ENCODE assay signal across 8 cellular contexts in the genomic region with DNA sequence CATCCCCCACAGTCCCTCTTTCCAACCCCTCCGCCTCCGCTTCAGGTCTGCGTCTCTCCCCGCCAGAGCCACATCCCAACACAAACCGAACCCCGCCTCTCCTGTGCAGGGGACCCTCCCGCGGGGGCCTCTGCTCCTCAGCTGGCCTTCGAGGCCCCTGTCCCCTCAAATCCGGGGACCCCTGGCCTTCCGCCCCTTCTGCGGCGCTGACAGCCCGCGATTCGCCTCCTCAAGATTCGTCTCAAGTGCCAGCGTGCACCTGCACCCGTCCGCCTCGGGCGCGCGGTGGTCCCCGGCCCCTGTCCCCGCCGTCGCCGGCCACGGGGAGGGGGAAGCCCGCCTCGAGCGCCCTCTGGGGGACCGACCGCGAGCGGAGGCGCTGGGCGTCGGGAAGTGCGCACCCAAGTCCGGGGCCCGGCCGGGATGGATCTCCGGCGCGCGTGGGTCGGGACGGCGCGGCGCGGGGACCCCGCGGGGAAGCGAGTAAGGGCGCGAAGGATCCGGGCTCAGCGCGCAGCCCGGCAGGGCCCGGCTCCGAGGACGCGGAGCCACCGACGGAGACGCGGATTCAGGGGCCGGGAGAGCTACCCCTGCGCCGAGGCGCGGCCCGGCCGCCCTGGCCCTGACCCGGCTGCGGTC. TPM values are rescaled to one million over a fixed set of nuclear protein-coding genes. Genes with fewer than 3 reads are reported as not detected.
A peak's percentile ranks its signal among the peaks of the same experiment; 100 is the strongest.
DNase-seq lines count a peak whose midpoint lies in the region; ATAC-seq and TF ChIP-seq lines count a peak whose summit lies in the region.

No MANE protein-coding gene starts in this region.

- H3K27me3 ChIP-seq in CD4-positive, alpha-beta memory T cell (ENCODE audit: insufficient read depth, low read length): peaks cover 12% of the 10 kb centered on the region
- H3K27me3 ChIP-seq in osteoblast (ENCODE audit: insufficient read depth, low read length): peaks cover 37% of the 10 kb centered on the region

- no peaks in the 10 kb centered on the region for H3K9me3 ChIP-seq in CD4-positive, alpha-beta memory T cell (ENCODE audit: control insufficient read depth in 1 of 2, low read length in 2 of 2)
- no peaks in the 10 kb centered on the region for H3K9me3 ChIP-seq in osteoblast (ENCODE audit: low read depth, low read length)

- no peak overlapping the region for H3K4me3 ChIP-seq in CD4-positive, alpha-beta memory T cell (ENCODE audit: low read length in 2 of 2)
- no peak overlapping the region for H3K4me3 ChIP-seq in osteoblast (ENCODE audit: insufficient read depth, low read length)

- peak in 2 of 5 donors; percentile 9 to 14 for DNase-seq in CD4-positive, alpha-beta memory T cell
- no peak for DNase-seq in RWPE1 (ENCODE audit: low spot score)
- DNase-seq in epidermal melanocyte (ENCODE audit: insufficient read length, low spot score): peak; percentile 15
- DNase-seq in osteoblast (ENCODE audit: insufficient read length, low spot score, missing footprints): peak; percentile 90
- DNase-seq in NCI-H774 (lab: John Stamatoyannopoulos, UW): no peak
- DNase-seq in DMS79 (lab: John Stamatoyannopoulos, UW): no peak
- DNase-seq in SKM-1 treated with dmso at 0.1 percent for 144 hours (lab: John Stamatoyannopoulos, UW; ENCODE audit: unreplicated experiment): no peak

- no peaks in the 10 kb centered on the region for H4K20me1 ChIP-seq in osteoblast (ENCODE audit: insufficient read depth, low read length)

- peak overlapping the region in 1 of 7 donors; percentile 55 for H3K27ac Mint-ChIP-seq in CD4-positive, alpha-beta memory T cell

- H3K36me3 Mint-ChIP-seq in CD4-positive, alpha-beta memory T cell: peaks cover 0 to 4% of the 10 kb centered on the region in 2 donors

- no peak for ATAC-seq in HG02759 (IDR thresholded peaks at IDR 0.05; ENCODE audit: unreplicated experiment)

- no peak overlapping the region for H2AFZ ChIP-seq in osteoblast (ENCODE audit: low read length)

- no peak overlapping the region for H3K4me2 ChIP-seq in osteoblast (ENCODE audit: insufficient read depth, low read length)

- POLR2A ChIA-PET in CD4-positive, alpha-beta memory T cell (lab: Charles Lee; ENCODE audit: partially characterized antibody): no interaction called here
- POLR2A ChIA-PET in RWPE1 (lab: Yijun Ruan, JAX; ENCODE audit: low non-redundant PET): no interaction called here

- no peaks in the 10 kb centered on the region for H3K4me1 ChIP-seq in CD4-positive, alpha-beta memory T cell (ENCODE audit: insufficient read depth, low read length)
- no peaks in the 10 kb centered on the region for H3K4me1 ChIP-seq in osteoblast (ENCODE audit: insufficient read depth, low read length)

- H3K4me3 Mint-ChIP-seq in CD4-positive, alpha-beta memory T cell: peak overlapping the region; percentile 63 to 84 (median 80)

- H3K4me1 Mint-ChIP-seq in CD4-positive, alpha-beta memory T cell: peaks cover 4 to 18% (median 13%) of the 10 kb centered on the region in 4 donors

- CTCF ChIA-PET in CD4-positive, alpha-beta memory T cell (lab: Charles Lee; ENCODE audit: partially characterized antibody): no interaction called here
- CTCF ChIA-PET in RWPE1 (lab: Yijun Ruan, JAX): interaction anchor here (0.6 to 0.7 kb wide), 2 partner anchors 8 to 358 kb away, joined by 3 read pairs; no protein-coding TSS in a partner anchor

- H3K79me2 ChIP-seq in osteoblast (ENCODE audit: insufficient read depth, low read length): no peaks in the 10 kb centered on the region

- 0 out of 2 replicates have a peak, but pooled peaks have one; percentile 12 for TF ChIP-seq CTCF in RWPE1 (conservative IDR thresholded peaks at IDR 0.05; ENCODE audit: low read depth)
- TF ChIP-seq CTCF in osteoblast (IDR thresholded peaks at IDR 0.05; ENCODE audit: extremely low read depth, low read depth, low read length): no peak

- no peak overlapping the region for H3K27ac ChIP-seq in CD4-positive, alpha-beta memory T cell (ENCODE audit: low read depth, low read length)
- H3K27ac ChIP-seq in RWPE1 (no peak overlapping the region), osteoblast (ENCODE audit: low read depth, low read length) (no peak overlapping the region)

- intact Hi-C loops in CD4-positive, alpha-beta memory T cell (cut with micrococcal nuclease): no loop called here

- H3K9me3 Mint-ChIP-seq in CD4-positive, alpha-beta memory T cell: peaks cover 0 to 2% (median 0%) of the 10 kb centered on the region in 8 donors

- H3K36me3 ChIP-seq in CD4-positive, alpha-beta memory T cell (ENCODE audit: insufficient read depth, low read length): no peaks in the 10 kb centered on the region
- H3K36me3 ChIP-seq in osteoblast (ENCODE audit: insufficient read depth, low read length): no peaks in the 10 kb centered on the region

- H3K27me3 Mint-ChIP-seq in CD4-positive, alpha-beta memory T cell: peaks cover 29 to 31% of the 10 kb centered on the region in 2 donors

RNA-seq across cellular contexts. Expression of gene FLT4, which starts 0.6 kb away (rescaled TPM):
- total RNA-seq in CD4-positive, alpha-beta memory T cell: 10 to 100 TPM in 1 of 2 experiments, 1 to 10 TPM in 1; 6.9 to 10.3 TPM
- polyA plus RNA-seq in CD4-positive, alpha-beta memory T cell: 1 to 10 TPM in 1 of 2 donors, not detected in 1; 1.2 TPM
- total RNA-seq in osteoblast: not detected in 2 replicates

RNA-seq across cellular contexts. Expression of gene SCGB3A1, which starts 57.5 kb away (rescaled TPM):
- not detected for total RNA-seq in CD4-positive, alpha-beta memory T cell
- not detected for polyA plus RNA-seq in CD4-positive, alpha-beta memory T cell
- total RNA-seq in osteoblast: not detected in 2 replicates

Comparison
In these comparisons a context has a peak if more than half of its experiments do, and no peak if none do; other contexts are left out.
1. DNase-seq: peak in epidermal melanocyte (single experiment) and osteoblast (single experiment); none in RWPE1 (single experiment), NCI-H774 (single experiment), DMS79 (single experiment) and SKM-1 treated with dmso at 0.1 percent for 144 hours (single experiment).